Comparison of ENCODE assay signal across 9 cellular contexts in the genomic region with DNA sequence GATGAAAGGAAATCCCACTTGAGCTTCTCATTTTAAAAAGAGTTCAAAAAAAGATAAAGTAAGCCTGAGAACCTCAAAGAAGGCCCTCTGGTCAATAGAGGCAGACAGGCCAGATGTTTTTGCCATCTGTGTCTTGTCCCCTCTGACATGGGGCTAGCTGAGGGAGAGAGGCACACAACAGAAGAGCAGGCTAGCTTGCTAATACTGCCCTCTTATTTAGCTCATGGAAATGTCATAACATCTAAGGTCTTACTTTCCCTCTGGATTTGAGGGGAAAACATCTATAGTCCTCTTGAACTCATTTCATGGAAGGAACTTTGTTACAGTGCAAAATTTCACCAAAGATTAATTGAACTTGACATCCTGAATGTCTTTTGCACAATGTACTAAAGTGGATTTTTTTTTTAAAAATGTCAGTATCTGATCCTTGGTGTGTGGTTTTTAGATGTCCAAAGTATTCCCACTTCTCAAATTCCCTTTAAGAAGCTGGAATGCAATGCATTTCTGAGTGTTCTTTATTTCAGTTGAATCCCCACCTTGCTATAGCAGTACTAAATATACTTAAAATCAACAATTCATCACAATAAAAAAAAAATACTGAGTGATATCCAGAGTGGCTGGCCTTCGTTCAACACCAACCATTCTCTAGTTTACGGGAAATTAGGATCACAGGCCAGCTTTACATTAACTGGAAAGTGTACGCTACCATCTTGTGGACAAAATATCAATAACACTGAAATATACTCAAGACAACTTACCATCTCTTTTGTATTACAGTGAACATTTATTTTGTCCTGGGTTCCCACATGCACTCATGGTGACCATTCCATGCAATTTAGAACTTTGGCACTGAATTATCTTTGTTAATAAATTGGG.
DNase-seq lines count a peak whose midpoint lies in the region; ATAC-seq, FAIRE-seq and TF ChIP-seq lines count a peak whose summit lies in the region.
"Had no signal": no experiment of that assay in that cellular context is flagged by ENCODE, and none has a peak within 500 bp of the region (broad histone marks: within the 10 kb centered on the region; RNA-seq: fewer than 3 reads in every experiment).

No MANE protein-coding gene starts in this region.

- H3K4me1 ChIP-seq in A549 = no peaks in the 10 kb centered on the region

- POLR2A ChIA-PET in A549 (lab: Yijun Ruan, JAX) = interaction anchor here (0.5 kb wide), 1 partner anchor 174 kb away, joined by 6 read pairs; no protein-coding TSS in a partner anchor

- no peak for TF ChIP-seq POLR2A in A549 (IDR thresholded peaks at IDR 0.05; ENCODE audit: low read length)

- TF ChIP-seq EP300 in A549 (IDR thresholded peaks at IDR 0.05) = no peak

- peak; percentile 96 for FAIRE-seq in A549 (lab: Jason Lieb, UNC)
- FAIRE-seq in GM19239 (lab: Jason Lieb, UNC) = peak; percentile 79
- FAIRE-seq: colon had no signal

- 0 out of 3 replicates have a peak, but pooled peaks cover 4% of the 10 kb centered on the region for H3K9me3 ChIP-seq in A549

- ATAC-seq in A549 = peak; percentile 81 to 87; a peak in 5 of 6 replicates

- TF ChIP-seq RAD21 in A549 (conservative IDR thresholded peaks at IDR 0.05 in 1 of 2, IDR thresholded peaks at IDR 0.05 in 1 of 2) = peak; percentile 81 to 88

- TF ChIP-seq CTCF in A549 (IDR thresholded peaks at IDR 0.05) (peak; percentile 69), fibroblast of villous mesenchyme (IDR thresholded peaks at IDR 0.05; ENCODE audit: insufficient read depth, low read depth, low read length) (peak; percentile 37)

- H3K4me3 ChIP-seq in A549 (no peak overlapping the region), fibroblast of villous mesenchyme (ENCODE audit: low read depth, low read length) (no peak overlapping the region)

- peak overlapping the region in 1 of 2 experiments; percentile 46; a peak in 2 of 6 replicates for H3K27ac ChIP-seq in A549
- H3K27ac ChIP-seq in caudate nucleus (ENCODE audit: low read depth, low read length) = no peak overlapping the region

- no peak overlapping the region for H3K4me2 ChIP-seq in A549

- WGBS in A549 (ENCODE audit: missing lambda C conversion rate) = 17% methylated on average over 3 of the region's 3 CpGs

- CTCF ChIA-PET in A549 (lab: Yijun Ruan, JAX) = interaction anchor here (0.6 to 3.6 kb wide), 47 partner anchors 10 to 968 kb away, joined by 3 to 24 read pairs (median 4); partner anchors contain the start of gene WASHC3

- peak; percentile 12 to 58 for DNase-seq in A549 (ENCODE audit: low read depth in 1 of 2, low spot score in 1 of 2)
- no peak for DNase-seq in GM19239 (ENCODE audit: insufficient read length, low spot score)
- DNase-seq in NCI-H82 treated with DMSO at 0.1 percent for 48 hours (lab: John Stamatoyannopoulos, UW; ENCODE audit: unreplicated experiment) = peak; percentile 51
- peak; percentile 57 for DNase-seq in fibroblast of villous mesenchyme (ENCODE audit: low read depth)
- no peak for DNase-seq in activated CD8-positive, alpha-beta memory T cell treated with anti-CD3 and anti-CD28 coated beads, Interleukin-2, amount 50 U/mL, for 48 hours
- no peak for DNase-seq in caudate nucleus (lab: John Stamatoyannopoulos, UW)
- no peak for DNase-seq in activated naive CD4-positive, alpha-beta T cell (lab: John Stamatoyannopoulos, UW)
- no peak for DNase-seq in DMS79 (lab: John Stamatoyannopoulos, UW)

TF ChIP-seq in A549, 52 proteins besides CTCF, POLR2A, EP300 and RAD21:
- no peak for TF ChIP-seq EHF (CRISPR knock-in tag; IDR thresholded peaks at IDR 0.05)
- TF ChIP-seq FOSL2 (IDR thresholded peaks at IDR 0.05) = no peak
- TF ChIP-seq FOSL2 (CRISPR knock-in tag; IDR thresholded peaks at IDR 0.05) = no peak
- TF ChIP-seq NPAS2 (CRISPR knock-in tag; IDR thresholded peaks at IDR 0.05; ENCODE audit: borderline replicate concordance) = no peak
- TF ChIP-seq SREBF2 (IDR thresholded peaks at IDR 0.05) = no peak
- TF ChIP-seq SMC3 (IDR thresholded peaks at IDR 0.05) = peak; percentile 81
- TF ChIP-seq, protein P1, sequence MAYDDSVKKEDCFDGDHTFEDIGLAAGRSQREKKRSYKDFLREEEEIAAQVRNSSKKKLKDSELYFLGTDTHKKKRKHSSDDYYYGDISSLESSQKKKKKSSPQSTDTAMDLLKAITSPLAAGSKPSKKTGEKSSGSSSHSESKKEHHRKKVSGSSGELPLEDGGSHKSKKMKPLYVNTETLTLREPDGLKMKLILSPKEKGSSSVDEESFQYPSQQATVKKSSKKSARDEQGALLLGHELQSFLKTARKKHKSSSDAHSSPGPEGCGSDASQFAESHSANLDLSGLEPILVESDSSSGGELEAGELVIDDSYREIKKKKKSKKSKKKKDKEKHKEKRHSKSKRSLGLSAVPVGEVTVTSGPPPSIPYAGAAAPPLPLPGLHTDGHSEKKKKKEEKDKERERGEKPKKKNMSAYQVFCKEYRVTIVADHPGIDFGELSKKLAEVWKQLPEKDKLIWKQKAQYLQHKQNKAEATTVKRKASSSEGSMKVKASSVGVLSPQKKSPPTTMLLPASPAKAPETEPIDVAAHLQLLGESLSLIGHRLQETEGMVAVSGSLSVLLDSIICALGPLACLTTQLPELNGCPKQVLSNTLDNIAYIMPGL (CRISPR knock-in tag; IDR thresholded peaks at IDR 0.05; ENCODE audit: borderline replicate concordance) = no peak
- TF ChIP-seq TFCP2L1 (CRISPR knock-in tag; IDR thresholded peaks at IDR 0.05) = no peak

Comparison
In these comparisons a context has a peak if more than half of its experiments do, and no peak if none do; other contexts are left out.
1. DNase-seq: peak in A549 (2 of 2), NCI-H82 treated with DMSO at 0.1 percent for 48 hours (single experiment) and fibroblast of villous mesenchyme (single experiment); none in GM19239 (single experiment), activated CD8-positive, alpha-beta memory T cell treated with anti-CD3 and anti-CD28 coated beads, Interleukin-2, amount 50 U/mL, for 48 hours (single experiment), caudate nucleus (0 of 61), activated naive CD4-positive, alpha-beta T cell (0 of 4) and DMS79 (single experiment).